ENCODE assay signal across 2 cellular contexts in the genomic region with DNA sequence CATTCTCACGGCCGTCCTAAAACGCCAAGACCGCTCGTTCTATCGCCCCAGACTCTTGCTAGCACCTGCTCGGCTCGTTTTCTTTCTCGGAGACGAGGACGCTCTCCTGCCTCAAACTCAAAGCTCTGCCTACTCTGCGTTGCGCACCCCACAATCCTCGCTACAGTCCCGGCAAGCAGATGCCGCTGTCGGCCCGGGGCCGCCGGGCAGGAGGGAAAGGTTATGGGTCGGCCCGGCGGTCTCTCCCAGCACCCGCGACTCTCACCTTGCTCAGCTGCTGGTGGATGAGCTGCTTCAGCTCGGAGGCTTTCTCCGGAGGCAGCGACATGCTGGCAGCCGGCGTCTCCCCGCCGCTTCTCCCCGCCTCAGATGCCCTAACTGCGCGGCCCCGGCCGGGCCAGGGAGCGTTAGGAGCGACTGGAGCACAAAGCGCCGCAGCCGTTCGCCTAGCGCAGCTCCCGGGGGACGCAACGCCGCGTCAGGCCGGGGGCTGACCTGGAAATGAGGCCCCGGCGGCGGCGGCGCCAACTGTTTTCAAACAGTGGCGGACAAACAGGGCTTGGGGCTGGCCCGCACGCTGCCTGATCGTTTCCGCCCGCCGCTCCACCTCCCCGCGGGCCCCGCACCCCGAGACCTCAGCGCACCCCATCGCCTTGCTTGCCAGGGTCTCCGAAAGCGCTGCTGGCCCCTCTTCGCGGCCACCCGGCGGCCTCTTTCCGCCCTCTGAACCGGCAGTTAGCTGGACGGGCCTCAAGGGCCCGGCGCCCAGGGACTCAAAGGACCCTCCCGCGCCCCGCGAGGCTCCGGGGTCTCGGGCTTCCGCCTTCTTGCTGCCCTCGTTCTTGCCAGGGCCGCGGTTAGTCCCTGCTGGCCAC.
A peak's percentile ranks its signal among the peaks of the same experiment; 100 is the strongest.
TF ChIP-seq lines count a peak whose summit lies in the region.

A gene with protein sequence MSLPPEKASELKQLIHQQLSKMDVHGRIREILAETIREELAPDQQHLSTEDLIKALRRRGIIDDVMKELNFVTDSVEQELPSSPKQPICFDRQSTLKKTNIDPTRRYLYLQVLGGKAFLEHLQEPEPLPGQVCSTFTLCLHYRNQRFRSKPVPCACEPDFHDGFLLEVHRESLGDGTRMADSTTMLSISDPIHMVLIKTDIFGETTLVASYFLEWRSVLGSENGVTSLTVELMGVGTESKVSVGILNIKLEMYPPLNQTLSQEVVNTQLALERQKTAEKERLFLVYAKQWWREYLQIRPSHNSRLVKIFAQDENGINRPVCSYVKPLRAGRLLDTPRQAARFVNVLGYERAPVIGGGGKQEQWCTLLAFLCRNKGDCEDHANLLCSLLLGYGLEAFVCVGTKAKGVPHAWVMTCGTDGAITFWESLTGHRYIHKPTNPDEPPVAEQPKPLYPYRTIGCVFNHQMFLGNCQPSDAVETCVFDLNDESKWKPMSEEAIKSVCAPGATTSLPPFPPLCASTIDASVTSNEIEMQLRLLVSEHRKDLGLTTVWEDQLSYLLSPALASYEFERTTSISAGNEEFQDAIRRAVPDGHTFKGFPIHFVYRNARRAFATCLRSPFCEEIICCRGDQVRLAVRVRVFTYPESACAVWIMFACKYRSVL (minus strand): TSS at position 503 of the 875 bp plus-strand sequence. CDS start 175 bp downstream, at position 328.
A gene with protein sequence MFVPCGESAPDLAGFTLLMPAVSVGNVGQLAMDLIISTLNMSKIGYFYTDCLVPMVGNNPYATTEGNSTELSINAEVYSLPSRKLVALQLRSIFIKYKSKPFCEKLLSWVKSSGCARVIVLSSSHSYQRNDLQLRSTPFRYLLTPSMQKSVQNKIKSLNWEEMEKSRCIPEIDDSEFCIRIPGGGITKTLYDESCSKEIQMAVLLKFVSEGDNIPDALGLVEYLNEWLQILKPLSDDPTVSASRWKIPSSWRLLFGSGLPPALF (plus strand): TSS at position 822 of the 875 bp plus-strand sequence. CDS start 66 bp downstream, outside the sequence.

TF ChIP-seq in IMR-90, 13 proteins besides CTCF, POLR2A, EP300 and RAD21 (continued from another document):
- TF ChIP-seq MAFK (IDR thresholded peaks at IDR 0.05; ENCODE audit: low read depth, low read length) (no peak), MAZ (IDR thresholded peaks at IDR 0.05; ENCODE audit: borderline replicate concordance, low read depth, low read length) (peak; percentile 68; the same call in 1 of the 2 replicates)

TF ChIP-seq in PFSK-1, 5 proteins besides CTCF, POLR2A, EP300 and RAD21 (continued from another document):
- TF ChIP-seq, protein P1, sequence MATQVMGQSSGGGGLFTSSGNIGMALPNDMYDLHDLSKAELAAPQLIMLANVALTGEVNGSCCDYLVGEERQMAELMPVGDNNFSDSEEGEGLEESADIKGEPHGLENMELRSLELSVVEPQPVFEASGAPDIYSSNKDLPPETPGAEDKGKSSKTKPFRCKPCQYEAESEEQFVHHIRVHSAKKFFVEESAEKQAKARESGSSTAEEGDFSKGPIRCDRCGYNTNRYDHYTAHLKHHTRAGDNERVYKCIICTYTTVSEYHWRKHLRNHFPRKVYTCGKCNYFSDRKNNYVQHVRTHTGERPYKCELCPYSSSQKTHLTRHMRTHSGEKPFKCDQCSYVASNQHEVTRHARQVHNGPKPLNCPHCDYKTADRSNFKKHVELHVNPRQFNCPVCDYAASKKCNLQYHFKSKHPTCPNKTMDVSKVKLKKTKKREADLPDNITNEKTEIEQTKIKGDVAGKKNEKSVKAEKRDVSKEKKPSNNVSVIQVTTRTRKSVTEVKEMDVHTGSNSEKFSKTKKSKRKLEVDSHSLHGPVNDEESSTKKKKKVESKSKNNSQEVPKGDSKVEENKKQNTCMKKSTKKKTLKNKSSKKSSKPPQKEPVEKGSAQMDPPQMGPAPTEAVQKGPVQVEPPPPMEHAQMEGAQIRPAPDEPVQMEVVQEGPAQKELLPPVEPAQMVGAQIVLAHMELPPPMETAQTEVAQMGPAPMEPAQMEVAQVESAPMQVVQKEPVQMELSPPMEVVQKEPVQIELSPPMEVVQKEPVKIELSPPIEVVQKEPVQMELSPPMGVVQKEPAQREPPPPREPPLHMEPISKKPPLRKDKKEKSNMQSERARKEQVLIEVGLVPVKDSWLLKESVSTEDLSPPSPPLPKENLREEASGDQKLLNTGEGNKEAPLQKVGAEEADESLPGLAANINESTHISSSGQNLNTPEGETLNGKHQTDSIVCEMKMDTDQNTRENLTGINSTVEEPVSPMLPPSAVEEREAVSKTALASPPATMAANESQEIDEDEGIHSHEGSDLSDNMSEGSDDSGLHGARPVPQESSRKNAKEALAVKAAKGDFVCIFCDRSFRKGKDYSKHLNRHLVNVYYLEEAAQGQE (IDR thresholded peaks at IDR 0.05; ENCODE audit: insufficient read depth in 1 of 2, low read depth in 2 of 2, low read length in 2 of 2) = 0 out of 4 replicates have a peak, but pooled peaks of 1 of the 2 experiments have one; percentile 29
- peak; percentile 85; the same call in 1 of the 2 replicates for TF ChIP-seq TAF1 (IDR thresholded peaks at IDR 0.05; ENCODE audit: borderline replicate concordance, insufficient read depth, low read length)
- peak; percentile 69 for TF ChIP-seq FOXP2 (optimal IDR thresholded peaks at IDR 0.05; ENCODE audit: borderline replicate concordance, extremely low read depth, extremely low read length, insufficient read depth)
- peak; percentile 30; the same call in 1 of the 2 replicates for TF ChIP-seq SIN3A (IDR thresholded peaks at IDR 0.05; ENCODE audit: borderline replicate concordance, insufficient read depth, low read length)
